In the genomic region with DNA sequence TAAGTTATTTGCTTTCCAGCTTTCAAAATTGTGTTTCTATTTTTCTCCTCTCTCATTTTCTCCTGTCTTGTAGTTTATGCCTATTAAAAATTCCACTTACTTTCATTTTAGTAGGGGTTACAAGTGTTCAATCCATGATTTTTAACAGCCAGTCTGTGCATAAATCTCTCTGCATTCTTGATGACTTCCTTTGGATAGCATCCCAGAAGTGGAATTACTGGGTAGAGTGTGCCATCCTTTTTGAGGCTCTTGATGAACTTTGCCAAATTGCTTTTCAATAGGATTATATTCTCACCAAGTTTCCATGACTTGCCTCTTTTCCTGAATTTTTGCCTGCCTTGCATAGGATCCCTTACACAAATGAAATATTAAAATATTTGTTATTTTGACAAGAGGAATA, we compare ENCODE assay signal across 20 cellular contexts. TPM values are rescaled to one million over a fixed set of nuclear protein-coding genes. Genes with fewer than 3 reads are reported as not detected.
"Had no signal": no experiment of that assay in that cellular context is flagged by ENCODE, and none has a peak within 500 bp of the region (broad histone marks: within the 10 kb centered on the region; RNA-seq: fewer than 3 reads in every experiment).

No MANE protein-coding gene starts in this region.

- H3K9me3 ChIP-seq: lower lobe of right lung, neutrophil, right atrium auricular region, transverse colon had no signal

- H3K4me3 ChIP-seq: lower lobe of right lung, right atrium auricular region, smooth muscle cell, transverse colon had no signal

- H3K4me1 ChIP-seq: lower lobe of right lung, right atrium auricular region, transverse colon had no signal

- H3K4me3 Mint-ChIP-seq: activated CD8-positive, alpha-beta memory T cell treated with anti-CD3 and anti-CD28 coated beads, Interleukin-2, amount 10 ng/mL, durations not matched to agents 7 days and 5 days; activated naive CD8-positive, alpha-beta T cell treated with anti-CD3 and anti-CD28 coated beads for 36 hours; effector memory CD8-positive, alpha-beta T cell; naive thymus-derived CD4-positive, alpha-beta T cell had no signal

- H3K27me3 ChIP-seq: neutrophil, right atrium auricular region, transverse colon had no signal

- H3K9me3 Mint-ChIP-seq: activated naive CD8-positive, alpha-beta T cell treated with anti-CD3 and anti-CD28 coated beads for 36 hours; effector memory CD8-positive, alpha-beta T cell; naive thymus-derived CD4-positive, alpha-beta T cell had no signal

- H3K27me3 Mint-ChIP-seq: activated CD8-positive, alpha-beta memory T cell treated with anti-CD3 and anti-CD28 coated beads, Interleukin-2, amount 10 ng/mL, durations not matched to agents 7 days and 5 days; activated naive CD8-positive, alpha-beta T cell treated with anti-CD3 and anti-CD28 coated beads for 36 hours; effector memory CD8-positive, alpha-beta T cell; naive thymus-derived CD4-positive, alpha-beta T cell had no signal

- DNase-seq: activated CD4-positive, alpha-beta T cell treated with anti-CD3 and anti-CD28 coated beads for 1 hour; activated CD4-positive, alpha-beta T cell treated with anti-CD3 and anti-CD28 coated beads, Interleukin-2, amount 50 U/mL, for 48 hours; activated CD8-positive, alpha-beta memory T cell treated with anti-CD3 and anti-CD28 coated beads, Interleukin-2, amount 10 ng/mL, durations not matched to agents 7 days and 5 days; activated gamma-delta T cell treated with Interleukin-2 at 50 U/mL for 16 hours; activated naive CD8-positive, alpha-beta T cell treated with anti-CD3 and anti-CD28 coated beads for 36 hours; activated T-cell treated with anti-CD3 and anti-CD28 coated beads, Interleukin-2, amount 50 U/mL, for 48 hours; aorta; central memory CD4-positive, alpha-beta T cell; cortex of kidney; effector memory CD8-positive, alpha-beta T cell; left cardiac atrium; lower lobe of right lung; midbrain; naive thymus-derived CD4-positive, alpha-beta T cell; posterior cingulate gyrus; transverse colon had no signal

- H3K27ac ChIP-seq: lower lobe of right lung, neutrophil, right atrium auricular region, transverse colon had no signal

- H3K36me3 Mint-ChIP-seq: activated CD8-positive, alpha-beta memory T cell treated with anti-CD3 and anti-CD28 coated beads, Interleukin-2, amount 10 ng/mL, durations not matched to agents 7 days and 5 days; activated naive CD8-positive, alpha-beta T cell treated with anti-CD3 and anti-CD28 coated beads for 36 hours; naive thymus-derived CD4-positive, alpha-beta T cell had no signal

- H3K27ac Mint-ChIP-seq: activated CD8-positive, alpha-beta memory T cell treated with anti-CD3 and anti-CD28 coated beads, Interleukin-2, amount 10 ng/mL, durations not matched to agents 7 days and 5 days; activated naive CD8-positive, alpha-beta T cell treated with anti-CD3 and anti-CD28 coated beads for 36 hours; effector memory CD8-positive, alpha-beta T cell had no signal

- H3K4me1 Mint-ChIP-seq: activated CD8-positive, alpha-beta memory T cell treated with anti-CD3 and anti-CD28 coated beads, Interleukin-2, amount 10 ng/mL, durations not matched to agents 7 days and 5 days; naive thymus-derived CD4-positive, alpha-beta T cell had no signal

- H3K36me3 ChIP-seq: lower lobe of right lung, neutrophil, right atrium auricular region, transverse colon had no signal

RNA-seq across cellular contexts. Expression of a gene that starts 58.5 kb away (rescaled TPM):
- total RNA-seq: activated CD8-positive, alpha-beta memory T cell treated with anti-CD3 and anti-CD28 coated beads, Interleukin-2, amount 10 ng/mL, durations not matched to agents 7 days and 5 days; activated naive CD8-positive, alpha-beta T cell treated with anti-CD3 and anti-CD28 coated beads for 36 hours; epithelial cell of proximal tubule; naive thymus-derived CD4-positive, alpha-beta T cell; smooth muscle cell had no signal
- polyA plus RNA-seq: smooth muscle cell had no signal
